ENCODE assay signal across 10 cellular contexts in the genomic region with DNA sequence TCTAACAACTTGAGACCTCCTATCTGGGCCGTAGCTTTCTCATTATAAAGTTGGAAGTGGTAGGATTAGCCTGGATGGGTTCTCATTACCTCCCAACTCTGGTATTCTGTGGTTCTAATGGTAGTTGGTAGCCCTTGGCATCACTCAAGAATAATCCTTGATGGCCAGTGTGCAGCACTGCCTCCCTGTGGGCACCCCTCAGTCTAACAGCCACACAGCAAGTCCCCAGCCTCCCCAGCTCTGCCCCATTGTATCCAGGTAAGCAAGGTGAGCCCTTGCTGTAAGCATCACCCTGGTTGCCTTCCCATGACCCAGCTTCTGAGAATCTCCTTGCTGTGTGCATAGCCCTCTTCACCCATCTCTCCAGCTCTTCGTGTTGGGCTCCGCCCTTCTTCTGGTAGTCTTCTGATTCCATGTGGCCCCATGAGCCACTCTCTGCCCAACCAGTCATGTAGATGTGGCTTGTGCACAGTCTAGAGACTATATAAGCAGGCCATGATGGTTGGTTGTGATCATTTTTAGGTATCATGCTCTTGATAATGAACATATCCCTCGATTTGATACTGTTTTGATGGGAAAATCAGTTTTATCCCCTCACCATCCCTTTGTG. TPM values are rescaled to one million over a fixed set of nuclear protein-coding genes. Genes with fewer than 3 reads are reported as not detected.
DNase-seq lines count a peak whose midpoint lies in the region; ATAC-seq and TF ChIP-seq lines count a peak whose summit lies in the region.
"Had no signal": no experiment of that assay in that cellular context is flagged by ENCODE, and none has a peak within 500 bp of the region (broad histone marks: within the 10 kb centered on the region; RNA-seq: fewer than 3 reads in every experiment).

No MANE protein-coding gene starts in this region.

- no peaks in the 10 kb centered on the region for H3K36me3 Mint-ChIP-seq in activated CD4-positive, alpha-beta T cell treated with anti-CD3 and anti-CD28 coated beads, Interleukin-2, amount 10 ng/mL, durations not matched to agents 24 days and 14 days (ENCODE audit: low read depth)

- no peak for ATAC-seq in HG03439 (IDR thresholded peaks at IDR 0.05; ENCODE audit: unreplicated experiment)
- no peak for ATAC-seq in GM21576 (IDR thresholded peaks at IDR 0.05; ENCODE audit: unreplicated experiment)

- TF ChIP-seq CTCF in AG10803 (conservative IDR thresholded peaks at IDR 0.05; ENCODE audit: low read length) (peak; percentile 7; the same call in 1 of the 2 replicates), GM20000 (IDR thresholded peaks at IDR 0.05; ENCODE audit: extremely low read depth, missing control alignments) (peak; percentile 42), Peyer's patch (IDR thresholded peaks at IDR 0.05) (peak in 3 of 6 experiments; percentile 32 to 46 (median 46))

- peaks cover 3% of the 10 kb centered on the region for H3K9me3 Mint-ChIP-seq in activated CD4-positive, alpha-beta T cell treated with anti-CD3 and anti-CD28 coated beads, Interleukin-2, amount 10 ng/mL, durations not matched to agents 24 days and 14 days

- no peak overlapping the region for H3K27ac ChIP-seq in Peyer's patch

- no peak for TF ChIP-seq POLR2A in Peyer's patch (IDR thresholded peaks at IDR 0.05)

- H3K36me3 ChIP-seq in Peyer's patch: no peaks in the 10 kb centered on the region

- no peaks in the 10 kb centered on the region for H3K9me3 ChIP-seq in Peyer's patch

- no peak overlapping the region for H3K4me3 Mint-ChIP-seq in activated CD4-positive, alpha-beta T cell treated with anti-CD3 and anti-CD28 coated beads, Interleukin-2, amount 10 ng/mL, durations not matched to agents 24 days and 14 days

- intact Hi-C loops in activated CD4-positive, alpha-beta T cell treated with anti-CD3 and anti-CD28 coated beads, Interleukin-2, amount 10 ng/mL, durations not matched to agents 24 days and 14 days (cut with micrococcal nuclease): loop anchor here (10.0 kb wide), 1 partner anchor 490 kb away; no protein-coding TSS in a partner anchor

- no peaks in the 10 kb centered on the region for H3K27me3 Mint-ChIP-seq in activated CD4-positive, alpha-beta T cell treated with anti-CD3 and anti-CD28 coated beads, Interleukin-2, amount 10 ng/mL, durations not matched to agents 24 days and 14 days

- DNase-seq in AG10803 (ENCODE audit: low read depth) (no peak), GM20000 (ENCODE audit: low spot score) (no peak), islet precursor cell (peak; percentile 41), Peyer's patch (no peak)
- DNase-seq in activated CD4-positive, alpha-beta T cell treated with anti-CD3 and anti-CD28 coated beads, Interleukin-2, amount 10 ng/mL, durations not matched to agents 24 days and 14 days: peak; percentile 68
- no peak for DNase-seq in stimulated activated CD8-positive, alpha-beta memory T cell treated with anti-CD3 and anti-CD28 coated beads, Interleukin-4, amount 100 ng/mL, for 48 hours
- DNase-seq: DMS79 treated with DMSO at 0.1 percent for 48 hours, mesenchymal stem cell had no signal

- H3K27ac Mint-ChIP-seq in activated CD4-positive, alpha-beta T cell treated with anti-CD3 and anti-CD28 coated beads, Interleukin-2, amount 10 ng/mL, durations not matched to agents 24 days and 14 days: no peak overlapping the region

- peaks cover 0 to 7% (median 0%) of the 10 kb centered on the region in 4 donors for H3K4me1 ChIP-seq in Peyer's patch

- no peaks in the 10 kb centered on the region for H3K4me1 Mint-ChIP-seq in activated CD4-positive, alpha-beta T cell treated with anti-CD3 and anti-CD28 coated beads, Interleukin-2, amount 10 ng/mL, durations not matched to agents 24 days and 14 days

- no peaks in the 10 kb centered on the region for H3K27me3 ChIP-seq in Peyer's patch

- no peak overlapping the region for H3K4me3 ChIP-seq in AG10803 (ENCODE audit: low read length)
- no peak overlapping the region for H3K4me3 ChIP-seq in Peyer's patch

RNA-seq across cellular contexts. Expression of a gene that starts 57.6 kb away (rescaled TPM):
- 72.5 and 76.5 TPM in 2 replicates for total RNA-seq in activated CD4-positive, alpha-beta T cell treated with anti-CD3 and anti-CD28 coated beads, Interleukin-2, amount 10 ng/mL, durations not matched to agents 24 days and 14 days
- 100 to 1,000 TPM in 3 of 4 donors, 10 to 100 TPM in 1; 99.0 to 141 (median 114) TPM for total RNA-seq in Peyer's patch

Comparison
In these comparisons a context has a peak if more than half of its experiments do, and no peak if none do; other contexts are left out.
1. DNase-seq: peak in activated CD4-positive, alpha-beta T cell treated with anti-CD3 and anti-CD28 coated beads, Interleukin-2, amount 10 ng/mL, durations not matched to agents 24 days and 14 days (single experiment) and islet precursor cell (single experiment); none in AG10803 (single experiment), GM20000 (single experiment), stimulated activated CD8-positive, alpha-beta memory T cell treated with anti-CD3 and anti-CD28 coated beads, Interleukin-4, amount 100 ng/mL, for 48 hours (single experiment) and Peyer's patch (0 of 3).